1 cellular context compared by ENCODE assay signal in the genomic region with DNA sequence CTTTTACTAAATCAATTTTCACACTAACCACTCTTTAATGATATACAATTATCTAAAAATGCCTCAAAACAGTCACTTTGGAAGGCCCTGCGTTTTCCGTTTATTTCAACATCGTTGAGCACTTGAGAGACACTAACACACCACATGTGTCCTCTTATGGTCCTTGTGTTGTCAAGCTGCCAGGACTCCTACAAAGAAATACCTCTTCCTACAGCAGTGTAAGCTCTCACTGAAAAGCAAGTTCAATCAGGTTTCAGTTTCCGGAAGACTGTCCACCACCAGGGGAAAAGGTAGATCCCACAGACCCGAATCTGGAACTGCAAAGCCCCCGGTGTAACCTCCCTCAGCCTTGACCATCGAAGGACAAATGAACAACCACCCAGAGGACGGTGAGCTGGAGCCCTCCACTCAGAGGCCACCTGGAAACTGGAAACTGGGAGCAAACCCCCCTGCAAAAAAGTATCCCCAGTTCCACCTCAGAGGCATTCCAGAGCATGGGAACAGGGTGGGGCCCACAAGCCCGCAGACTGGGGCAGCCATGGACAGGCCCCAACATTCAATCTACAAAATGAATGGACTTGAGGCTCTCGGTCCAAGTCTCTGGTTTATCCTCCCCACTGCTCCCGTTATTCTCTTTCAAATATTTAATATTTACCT.
TF ChIP-seq lines count a peak whose summit lies in the region.

No MANE protein-coding gene starts in this region.

TF ChIP-seq in K562, 482 proteins besides CTCF, POLR2A, EP300 and RAD21:
- TF ChIP-seq, protein P1, sequence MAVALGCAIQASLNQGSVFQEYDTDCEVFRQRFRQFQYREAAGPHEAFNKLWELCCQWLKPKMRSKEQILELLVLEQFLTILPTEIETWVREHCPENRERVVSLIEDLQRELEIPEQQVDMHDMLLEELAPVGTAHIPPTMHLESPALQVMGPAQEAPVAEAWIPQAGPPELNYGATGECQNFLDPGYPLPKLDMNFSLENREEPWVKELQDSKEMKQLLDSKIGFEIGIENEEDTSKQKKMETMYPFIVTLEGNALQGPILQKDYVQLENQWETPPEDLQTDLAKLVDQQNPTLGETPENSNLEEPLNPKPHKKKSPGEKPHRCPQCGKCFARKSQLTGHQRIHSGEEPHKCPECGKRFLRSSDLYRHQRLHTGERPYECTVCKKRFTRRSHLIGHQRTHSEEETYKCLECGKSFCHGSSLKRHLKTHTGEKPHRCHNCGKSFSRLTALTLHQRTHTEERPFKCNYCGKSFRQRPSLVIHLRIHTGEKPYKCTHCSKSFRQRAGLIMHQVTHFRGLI (CRISPR knock-in tag; IDR thresholded peaks at IDR 0.05), result no peak
- no peak for TF ChIP-seq MECOM (CRISPR knock-in tag; IDR thresholded peaks at IDR 0.05)
- TF ChIP-seq ZNF133 (CRISPR knock-in tag; IDR thresholded peaks at IDR 0.05), result no peak
- TF ChIP-seq, protein P2, sequence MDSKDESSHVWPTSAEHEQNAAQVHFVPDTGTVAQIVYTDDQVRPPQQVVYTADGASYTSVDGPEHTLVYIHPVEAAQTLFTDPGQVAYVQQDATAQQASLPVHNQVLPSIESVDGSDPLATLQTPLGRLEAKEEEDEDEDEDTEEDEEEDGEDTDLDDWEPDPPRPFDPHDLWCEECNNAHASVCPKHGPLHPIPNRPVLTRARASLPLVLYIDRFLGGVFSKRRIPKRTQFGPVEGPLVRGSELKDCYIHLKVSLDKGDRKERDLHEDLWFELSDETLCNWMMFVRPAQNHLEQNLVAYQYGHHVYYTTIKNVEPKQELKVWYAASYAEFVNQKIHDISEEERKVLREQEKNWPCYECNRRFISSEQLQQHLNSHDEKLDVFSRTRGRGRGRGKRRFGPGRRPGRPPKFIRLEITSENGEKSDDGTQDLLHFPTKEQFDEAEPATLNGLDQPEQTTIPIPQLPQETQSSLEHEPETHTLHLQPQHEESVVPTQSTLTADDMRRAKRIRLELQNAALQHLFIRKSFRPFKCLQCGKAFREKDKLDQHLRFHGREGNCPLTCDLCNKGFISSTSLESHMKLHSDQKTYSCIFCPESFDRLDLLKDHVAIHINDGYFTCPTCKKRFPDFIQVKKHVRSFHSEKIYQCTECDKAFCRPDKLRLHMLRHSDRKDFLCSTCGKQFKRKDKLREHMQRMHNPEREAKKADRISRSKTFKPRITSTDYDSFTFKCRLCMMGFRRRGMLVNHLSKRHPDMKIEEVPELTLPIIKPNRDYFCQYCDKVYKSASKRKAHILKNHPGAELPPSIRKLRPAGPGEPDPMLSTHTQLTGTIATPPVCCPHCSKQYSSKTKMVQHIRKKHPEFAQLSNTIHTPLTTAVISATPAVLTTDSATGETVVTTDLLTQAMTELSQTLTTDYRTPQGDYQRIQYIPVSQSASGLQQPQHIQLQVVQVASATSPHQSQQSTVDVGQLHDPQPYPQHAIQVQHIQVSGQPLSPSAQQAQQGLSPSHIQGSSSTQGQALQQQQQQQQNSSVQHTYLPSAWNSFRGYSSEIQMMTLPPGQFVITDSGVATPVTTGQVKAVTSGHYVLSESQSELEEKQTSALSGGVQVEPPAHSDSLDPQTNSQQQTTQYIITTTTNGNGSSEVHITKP (IDR thresholded peaks at IDR 0.05; ENCODE audit: partially characterized antibody), result peak; percentile 92
- TF ChIP-seq, protein P3, sequence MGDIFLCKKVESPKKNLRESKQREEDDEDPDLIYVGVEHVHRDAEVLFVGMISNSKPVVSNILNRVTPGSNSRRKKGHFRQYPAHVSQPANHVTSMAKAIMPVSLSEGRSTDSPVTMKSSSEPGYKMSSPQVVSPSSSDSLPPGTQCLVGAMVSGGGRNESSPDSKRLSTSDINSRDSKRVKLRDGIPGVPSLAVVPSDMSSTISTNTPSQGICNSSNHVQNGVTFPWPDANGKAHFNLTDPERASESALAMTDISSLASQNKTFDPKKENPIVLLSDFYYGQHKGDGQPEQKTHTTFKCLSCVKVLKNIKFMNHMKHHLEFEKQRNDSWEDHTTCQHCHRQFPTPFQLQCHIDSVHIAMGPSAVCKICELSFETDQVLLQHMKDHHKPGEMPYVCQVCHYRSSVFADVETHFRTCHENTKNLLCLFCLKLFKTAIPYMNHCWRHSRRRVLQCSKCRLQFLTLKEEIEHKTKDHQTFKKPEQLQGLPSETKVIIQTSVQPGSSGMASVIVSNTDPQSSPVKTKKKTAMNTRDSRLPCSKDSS (IDR thresholded peaks at IDR 0.05; ENCODE audit: low read depth, partially characterized antibody), result no peak
